In the genomic region with DNA sequence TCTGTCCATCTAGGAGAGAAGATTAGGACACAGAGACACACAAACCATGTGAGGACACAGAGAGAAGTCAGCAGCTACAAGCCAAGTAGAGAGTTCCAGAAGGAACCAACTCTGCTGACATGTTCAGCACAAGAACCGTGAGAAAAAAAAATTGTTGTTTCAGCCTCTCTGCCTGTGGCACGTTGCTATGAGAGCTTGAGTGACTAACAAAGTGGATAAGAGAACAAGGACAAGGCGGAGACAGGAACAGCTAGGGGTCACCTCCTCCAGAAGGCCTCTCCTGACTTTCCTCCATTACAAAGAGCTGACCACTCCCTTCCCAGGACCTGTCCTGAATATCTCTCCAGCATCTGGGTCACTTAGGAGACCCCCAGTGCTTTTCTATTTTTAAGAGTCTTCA, we compare ENCODE assay signal across 16 cellular contexts. TPM values are rescaled to one million over a fixed set of nuclear protein-coding genes. Genes with fewer than 3 reads are reported as not detected.
DNase-seq lines count a peak whose midpoint lies in the region; ATAC-seq and TF ChIP-seq lines count a peak whose summit lies in the region.
"Had no signal": no experiment of that assay in that cellular context is flagged by ENCODE, and none has a peak within 500 bp of the region (broad histone marks: within the 10 kb centered on the region; RNA-seq: fewer than 3 reads in every experiment).

No MANE protein-coding gene starts in this region.

- ATAC-seq in Right ventricle myocardium superior (ENCODE audit: poor library complexity) (peak; percentile 34), left lobe of liver (peak; percentile 38), GM21360 (IDR thresholded peaks at IDR 0.05; ENCODE audit: unreplicated experiment) (no peak)
- no peak for ATAC-seq in stimulated activated naive B cell treated with anti-CD40 and anti-IgM and Interleukin-4, amounts not matched to agents 10 μg/mL and 1 μg/mL and 100 μg/mL, for 72 hours (replicated peaks)

- H3K4me1 ChIP-seq in left ventricle myocardium inferior (no peaks in the 10 kb centered on the region), ascending aorta (no peaks in the 10 kb centered on the region)
- H3K4me1 ChIP-seq in CD8-positive, alpha-beta memory T cell (ENCODE audit: insufficient read depth, low read length): no peaks in the 10 kb centered on the region
- H3K4me1 ChIP-seq: HAP-1 had no signal

- CTCF ChIA-PET in CD8-positive, alpha-beta memory T cell (lab: Charles Lee): interaction anchor here (1.0 to 1.2 kb wide), 2 partner anchors 9 to 35 kb away, joined by 3 read pairs; no protein-coding TSS in a partner anchor

- H3K9me3 ChIP-seq in left ventricle myocardium inferior (replicated peaks): peaks cover 19% of the 10 kb centered on the region
- no peaks in the 10 kb centered on the region for H3K9me3 ChIP-seq in CD8-positive, alpha-beta memory T cell (ENCODE audit: low read length)
- no peaks in the 10 kb centered on the region for H3K9me3 ChIP-seq in ascending aorta
- H3K9me3 ChIP-seq: HAP-1 had no signal

- H3K4me3 ChIP-seq in left ventricle myocardium inferior (no peak overlapping the region), ascending aorta (no peak overlapping the region)
- no peak overlapping the region for H3K4me3 ChIP-seq in CD8-positive, alpha-beta memory T cell (ENCODE audit: low read length)
- H3K4me3 ChIP-seq: BLaER1 treated with 17β-estradiol and CSF1 and Interleukin-3, amounts not matched to agents 10 nM and 100 nM; HAP-1 had no signal

- H3K36me3 ChIP-seq in left ventricle myocardium inferior (no peaks in the 10 kb centered on the region), ascending aorta (no peaks in the 10 kb centered on the region)
- H3K36me3 ChIP-seq in CD8-positive, alpha-beta memory T cell (ENCODE audit: insufficient read depth, low read length): no peaks in the 10 kb centered on the region
- H3K36me3 ChIP-seq: BLaER1 treated with 17β-estradiol and CSF1 and Interleukin-3, amounts not matched to agents 10 nM and 100 nM; HAP-1 had no signal

- POLR2A ChIA-PET in CD8-positive, alpha-beta memory T cell (lab: Charles Lee): no interaction called here

- peaks cover 0 to 6% (median 3%) of the 10 kb centered on the region in 5 donors for H3K9me3 Mint-ChIP-seq in CD8-positive, alpha-beta memory T cell
- H3K9me3 Mint-ChIP-seq in stimulated activated naive B cell treated with anti-CD40 and anti-IgM and Interleukin-4, amounts not matched to agents 10 μg/mL and 1 μg/mL and 100 μg/mL, for 72 hours: peaks cover 4 to 9% of the 10 kb centered on the region in 2 donors

- no peak overlapping the region for H3K27ac Mint-ChIP-seq in CD8-positive, alpha-beta memory T cell
- peak overlapping the region; percentile 9 for H3K27ac Mint-ChIP-seq in stimulated activated naive B cell treated with anti-CD40 and anti-IgM and Interleukin-4, amounts not matched to agents 10 μg/mL and 1 μg/mL and 100 μg/mL, for 72 hours
- H3K27ac Mint-ChIP-seq: CD4-positive, alpha-beta memory T cell had no signal

- H3K36me3 Mint-ChIP-seq in CD8-positive, alpha-beta memory T cell: no peaks in the 10 kb centered on the region
- peaks cover 0 to 5% of the 10 kb centered on the region in 2 donors for H3K36me3 Mint-ChIP-seq in stimulated activated naive B cell treated with anti-CD40 and anti-IgM and Interleukin-4, amounts not matched to agents 10 μg/mL and 1 μg/mL and 100 μg/mL, for 72 hours
- H3K36me3 Mint-ChIP-seq: CD4-positive, alpha-beta memory T cell had no signal

- H3K27me3 ChIP-seq in left ventricle myocardium inferior (ENCODE audit: low read depth): peaks cover 47% of the 10 kb centered on the region
- H3K27me3 ChIP-seq in CD8-positive, alpha-beta memory T cell (ENCODE audit: insufficient read depth, low read length, poor library complexity, severe bottlenecking): no peaks in the 10 kb centered on the region
- no peaks in the 10 kb centered on the region for H3K27me3 ChIP-seq in ascending aorta
- H3K27me3 ChIP-seq: BLaER1 treated with 17β-estradiol and CSF1 and Interleukin-3, amounts not matched to agents 10 nM and 100 nM had no signal

- H3K4me3 Mint-ChIP-seq in CD8-positive, alpha-beta memory T cell: no peak overlapping the region
- no peak overlapping the region for H3K4me3 Mint-ChIP-seq in stimulated activated naive B cell treated with anti-CD40 and anti-IgM and Interleukin-4, amounts not matched to agents 10 μg/mL and 1 μg/mL and 100 μg/mL, for 72 hours
- H3K4me3 Mint-ChIP-seq: CD4-positive, alpha-beta memory T cell had no signal

- peaks cover 15 to 31% of the 10 kb centered on the region in 2 donors for H3K27me3 Mint-ChIP-seq in CD8-positive, alpha-beta memory T cell
- H3K27me3 Mint-ChIP-seq in stimulated activated naive B cell treated with anti-CD40 and anti-IgM and Interleukin-4, amounts not matched to agents 10 μg/mL and 1 μg/mL and 100 μg/mL, for 72 hours: peaks cover 18 to 29% of the 10 kb centered on the region in 2 donors

- H3K27ac ChIP-seq in left ventricle myocardium inferior (replicated peaks) (no peak overlapping the region), ascending aorta (no peak overlapping the region)
- H3K27ac ChIP-seq in CD8-positive, alpha-beta memory T cell (ENCODE audit: low read depth, low read length): peak overlapping the region; percentile 55

- no peaks in the 10 kb centered on the region for H3K4me1 Mint-ChIP-seq in CD8-positive, alpha-beta memory T cell
- H3K4me1 Mint-ChIP-seq in stimulated activated naive B cell treated with anti-CD40 and anti-IgM and Interleukin-4, amounts not matched to agents 10 μg/mL and 1 μg/mL and 100 μg/mL, for 72 hours: peaks cover 4 to 8% of the 10 kb centered on the region in 2 donors
- H3K4me1 Mint-ChIP-seq: CD4-positive, alpha-beta memory T cell had no signal

- intact Hi-C loops in Right ventricle myocardium superior (cut with DNase I): no loop called here
- intact Hi-C loops in left ventricle myocardium inferior (cut with micrococcal nuclease): no loop called here
- intact Hi-C loops in ascending aorta (cut with DNase I): no loop called here

- TF ChIP-seq CTCF in left ventricle myocardium inferior (IDR thresholded peaks at IDR 0.05; ENCODE audit: borderline replicate concordance) (no peak), ascending aorta (IDR thresholded peaks at IDR 0.05) (no peak)

- DNase-seq in Right ventricle myocardium superior (no peak), left ventricle myocardium inferior (no peak), left lobe of liver (ENCODE audit: low spot score) (no peak), ascending aorta (ENCODE audit: low spot score in 2 of 2) (no peak)
- no peak for DNase-seq in CD8-positive, alpha-beta memory T cell
- no peak for DNase-seq in stimulated activated naive B cell treated with anti-CD40 and anti-IgM and Interleukin-4, amounts not matched to agents 10 μg/mL and 1 μg/mL and 100 μg/mL, for 72 hours
- DNase-seq: ACHN; CD4-positive, alpha-beta memory T cell; COR-L47; DND-41; GDM1 had no signal

RNA-seq across cellular contexts. Expression of gene SIGLEC12, which starts 5.6 kb away (rescaled TPM):
- not detected for total RNA-seq in Right ventricle myocardium superior
- 0.11 TPM for total RNA-seq in left ventricle myocardium inferior
- total RNA-seq in CD8-positive, alpha-beta memory T cell: 1 to 10 TPM in 1 of 2 experiments, under 1 TPM in 1; 0.60 to 1.0 TPM
- polyA plus RNA-seq in CD8-positive, alpha-beta memory T cell: 0.31 TPM
- 0.20 TPM for total RNA-seq in left lobe of liver
- total RNA-seq in ascending aorta: not detected
- total RNA-seq: A172; CD4-positive, alpha-beta memory T cell; H1 had no signal
- polyA plus RNA-seq: CD4-positive, alpha-beta memory T cell; H1 had no signal

RNA-seq across cellular contexts. Expression of gene SIGLEC6, which starts 24.3 kb away (rescaled TPM):
- total RNA-seq in Right ventricle myocardium superior (0.16 TPM), left ventricle myocardium inferior (0.33 TPM), left lobe of liver (0.20 TPM), ascending aorta (6.6 TPM)
- total RNA-seq in CD8-positive, alpha-beta memory T cell: not detected
- not detected for polyA plus RNA-seq in CD8-positive, alpha-beta memory T cell
- total RNA-seq: A172; CD4-positive, alpha-beta memory T cell; H1 had no signal

RNA-seq across cellular contexts. Expression of gene CEACAM18, which starts 28.9 kb away (rescaled TPM):
- not detected for total RNA-seq in Right ventricle myocardium superior
- total RNA-seq in left ventricle myocardium inferior: not detected
- not detected for total RNA-seq in CD8-positive, alpha-beta memory T cell
- polyA plus RNA-seq in CD8-positive, alpha-beta memory T cell: not detected
- total RNA-seq in left lobe of liver: not detected
- total RNA-seq in ascending aorta: not detected
- total RNA-seq: A172; CD4-positive, alpha-beta memory T cell; H1 had no signal
- polyA plus RNA-seq: CD4-positive, alpha-beta memory T cell; H1 had no signal

RNA-seq across cellular contexts. Expression of gene SIGLEC8, which starts 49.0 kb away (rescaled TPM):
- total RNA-seq in Right ventricle myocardium superior: 0.13 TPM
- total RNA-seq in left ventricle myocardium inferior: 0.16 TPM
- total RNA-seq in CD8-positive, alpha-beta memory T cell: not detected
- polyA plus RNA-seq in CD8-positive, alpha-beta memory T cell: not detected
- 1.1 TPM for total RNA-seq in left lobe of liver
- total RNA-seq in ascending aorta: not detected
- total RNA-seq: A172; CD4-positive, alpha-beta memory T cell; H1 had no signal
- polyA plus RNA-seq: CD4-positive, alpha-beta memory T cell; H1 had no signal

Comparison
In these comparisons a context has a peak if more than half of its experiments do, and no peak if none do; other contexts are left out.
1. ATAC-seq: peak in Right ventricle myocardium superior (single experiment) and left lobe of liver (single experiment); none in stimulated activated naive B cell treated with anti-CD40 and anti-IgM and Interleukin-4, amounts not matched to agents 10 μg/mL and 1 μg/mL and 100 μg/mL, for 72 hours (0 of 2) and GM21360 (single experiment).